16 cellular contexts compared by ENCODE assay signal in genomic region chr2:64697286-64698023, GRCh38.
DNase-seq lines count a peak whose midpoint lies in the region; ATAC-seq and TF ChIP-seq lines count a peak whose summit lies in the region.
"Had no signal": no experiment of that assay in that cellular context is flagged by ENCODE, and none has a peak within 500 bp of the region (broad histone marks: within the 10 kb centered on the region; RNA-seq: fewer than 3 reads in every experiment).

No MANE protein-coding gene starts in this region.

- no peak overlapping the region for H3K9ac ChIP-seq in adipocyte (ENCODE audit: low read length)
- H3K9ac ChIP-seq: parathyroid adenoma had no signal

- H3K36me3 ChIP-seq in HEK293 (ENCODE audit: control insufficient read depth in 2 of 2, insufficient read depth in 1 of 2, low read length in 2 of 2) (no peaks in the 10 kb centered on the region), adipocyte (ENCODE audit: control insufficient read depth, insufficient read depth, low read length, severe bottlenecking) (no peaks in the 10 kb centered on the region), neutrophil (no peaks in the 10 kb centered on the region)
- H3K36me3 ChIP-seq: spleen had no signal

- no peaks in the 10 kb centered on the region for H3K27me3 ChIP-seq in adipocyte (replicated peaks; ENCODE audit: control insufficient read depth, insufficient read depth, low read length)
- no peaks in the 10 kb centered on the region for H3K27me3 ChIP-seq in neutrophil
- H3K27me3 ChIP-seq: spleen had no signal

- CTCF ChIA-PET in HEK293 (lab: Yijun Ruan, JAX), result interaction anchor here (0.7 to 1.8 kb wide), 2 partner anchors 11 to 51 kb away, joined by 3 to 7 read pairs; no protein-coding TSS in a partner anchor

- H3K27ac ChIP-seq in HEK293 (ENCODE audit: extremely low read depth, low read depth, low read length) (no peak overlapping the region), neutrophil (peak overlapping the region; percentile 22)
- H3K27ac ChIP-seq: coronary artery, parathyroid adenoma had no signal

- POLR2A ChIA-PET in HEK293 (lab: Yijun Ruan, JAX), result interaction anchor here (0.5 kb wide), 1 partner anchor 27 kb away, joined by 3 read pairs; no protein-coding TSS in a partner anchor

- no peak for TF ChIP-seq CTCF in HEK293 (tag by site-specific recombination; IDR thresholded peaks at IDR 0.05)
- no peak for TF ChIP-seq CTCF in neutrophil (IDR thresholded peaks at IDR 0.05)

- no peak overlapping the region for H3K4me3 ChIP-seq in HEK293 (ENCODE audit: low read depth, low read length)
- no peak overlapping the region for H3K4me3 ChIP-seq in adipocyte (ENCODE audit: low read length)
- H3K4me3 ChIP-seq in neutrophil (ENCODE audit: low read depth in 1 of 2, low read length in 1 of 2), result no peak overlapping the region
- H3K4me3 ChIP-seq: coronary artery, spleen had no signal

- H3K4me1 ChIP-seq in HEK293 (ENCODE audit: control insufficient read depth, insufficient read depth, low read length) (peaks cover 31% of the 10 kb centered on the region), adipocyte (ENCODE audit: control insufficient read depth, insufficient read depth, low read length) (peaks cover 49% of the 10 kb centered on the region), neutrophil (ENCODE audit: control insufficient read depth in 1 of 2, insufficient read depth in 1 of 2, low read depth in 1 of 2, low read length in 1 of 2) (peaks cover 28 to 36% of the 10 kb centered on the region in 2 experiments)

- H3K9me3 ChIP-seq in HEK293 (ENCODE audit: control insufficient read depth, insufficient read depth, low read depth, low read length) (no peaks in the 10 kb centered on the region), adipocyte (ENCODE audit: control insufficient read depth, low read length) (no peaks in the 10 kb centered on the region), neutrophil (no peaks in the 10 kb centered on the region)
- H3K9me3 ChIP-seq: spleen had no signal

- no peak for ATAC-seq in HG02884 (IDR thresholded peaks at IDR 0.05; ENCODE audit: unreplicated experiment)
- ATAC-seq: SK-N-SH treated with all-trans-retinoic acid at 6 μM for 48 hours had no signal

- DNase-seq in SKM-1 treated with dmso at 0.1 percent for 144 hours (lab: John Stamatoyannopoulos, UW; ENCODE audit: unreplicated experiment) (peak; percentile 17), SKM-1 (lab: John Stamatoyannopoulos, UW; ENCODE audit: unreplicated experiment) (no peak), adipocyte (ENCODE audit: low read depth) (peak; percentile 40), NCI-H2107 (lab: John Stamatoyannopoulos, UW) (no peak)
- no peak for DNase-seq in activated CD8-positive, alpha-beta memory T cell treated with anti-CD3 and anti-CD28 coated beads for 24 hours
- DNase-seq: activated CD8-positive, alpha-beta memory T cell treated with anti-CD3 and anti-CD28 coated beads, Interleukin-2, amount 50 U/mL, for 4 hours; anterior cingulate cortex; NCI-H1694 treated with DMSO at 0.1 percent for 48 hours; NCI-H510A treated with DMSO at 0.1 percent for 48 hours; spleen had no signal

TF ChIP-seq in HEK293, 187 proteins besides CTCF, POLR2A, EP300 and RAD21:
- TF ChIP-seq FEZF1 (tag by site-specific recombination; IDR thresholded peaks at IDR 0.05) (peak; percentile 33; the same call in 1 of the 2 replicates), ZXDB (tag by site-specific recombination; IDR thresholded peaks at IDR 0.05) (peak; percentile 56), OSR2 (tag by site-specific recombination; IDR thresholded peaks at IDR 0.05) (peak; percentile 71; the same call in 1 of the 2 replicates), ZNF768 (tag by site-specific recombination; IDR thresholded peaks at IDR 0.05) (no peak), ZNF473 (tag by site-specific recombination; IDR thresholded peaks at IDR 0.05) (no peak), PRDM6 (tag by site-specific recombination; IDR thresholded peaks at IDR 0.05) (peak; percentile 60), SCRT2 (tag by site-specific recombination; IDR thresholded peaks at IDR 0.05) (peak; percentile 85), ZNF843 (tag by site-specific recombination; IDR thresholded peaks at IDR 0.05) (peak; percentile 72), KLF16 (tag by site-specific recombination; IDR thresholded peaks at IDR 0.05) (0 out of 2 replicates have a peak, but pooled peaks have one; percentile 46), WT1 (tag by site-specific recombination; IDR thresholded peaks at IDR 0.05) (peak; percentile 59), ZNF132 (tag by site-specific recombination; IDR thresholded peaks at IDR 0.05; ENCODE audit: borderline replicate concordance) (no peak), SCRT1 (tag by site-specific recombination; IDR thresholded peaks at IDR 0.05; ENCODE audit: borderline replicate concordance) (peak; percentile 88)
TF ChIP-seq in HEK293: peak in this region for 9.

Comparison
In these comparisons a context has a peak if more than half of its experiments do, and no peak if none do; other contexts are left out.
1. DNase-seq: peak in SKM-1 treated with dmso at 0.1 percent for 144 hours (single experiment) and adipocyte (single experiment); none in SKM-1 (single experiment), activated CD8-positive, alpha-beta memory T cell treated with anti-CD3 and anti-CD28 coated beads for 24 hours (single experiment) and NCI-H2107 (single experiment).